ENCODE assay signal across 1 cellular context in genomic region chr4:78213218-78213617, GRCh38.
TF ChIP-seq lines count a peak whose summit lies in the region.

No MANE protein-coding gene starts in this region.

TF ChIP-seq in HepG2, 621 proteins besides CTCF, POLR2A, EP300 and RAD21 (continued from another document):
- TF ChIP-seq ZNF710 (CRISPR knock-in tag; IDR thresholded peaks at IDR 0.05; ENCODE audit: borderline replicate concordance) (no peak), FOXP1 (IDR thresholded peaks at IDR 0.05) (no peak), FOXP1 (CRISPR knock-in tag; IDR thresholded peaks at IDR 0.05) (no peak)
- TF ChIP-seq, protein P1, sequence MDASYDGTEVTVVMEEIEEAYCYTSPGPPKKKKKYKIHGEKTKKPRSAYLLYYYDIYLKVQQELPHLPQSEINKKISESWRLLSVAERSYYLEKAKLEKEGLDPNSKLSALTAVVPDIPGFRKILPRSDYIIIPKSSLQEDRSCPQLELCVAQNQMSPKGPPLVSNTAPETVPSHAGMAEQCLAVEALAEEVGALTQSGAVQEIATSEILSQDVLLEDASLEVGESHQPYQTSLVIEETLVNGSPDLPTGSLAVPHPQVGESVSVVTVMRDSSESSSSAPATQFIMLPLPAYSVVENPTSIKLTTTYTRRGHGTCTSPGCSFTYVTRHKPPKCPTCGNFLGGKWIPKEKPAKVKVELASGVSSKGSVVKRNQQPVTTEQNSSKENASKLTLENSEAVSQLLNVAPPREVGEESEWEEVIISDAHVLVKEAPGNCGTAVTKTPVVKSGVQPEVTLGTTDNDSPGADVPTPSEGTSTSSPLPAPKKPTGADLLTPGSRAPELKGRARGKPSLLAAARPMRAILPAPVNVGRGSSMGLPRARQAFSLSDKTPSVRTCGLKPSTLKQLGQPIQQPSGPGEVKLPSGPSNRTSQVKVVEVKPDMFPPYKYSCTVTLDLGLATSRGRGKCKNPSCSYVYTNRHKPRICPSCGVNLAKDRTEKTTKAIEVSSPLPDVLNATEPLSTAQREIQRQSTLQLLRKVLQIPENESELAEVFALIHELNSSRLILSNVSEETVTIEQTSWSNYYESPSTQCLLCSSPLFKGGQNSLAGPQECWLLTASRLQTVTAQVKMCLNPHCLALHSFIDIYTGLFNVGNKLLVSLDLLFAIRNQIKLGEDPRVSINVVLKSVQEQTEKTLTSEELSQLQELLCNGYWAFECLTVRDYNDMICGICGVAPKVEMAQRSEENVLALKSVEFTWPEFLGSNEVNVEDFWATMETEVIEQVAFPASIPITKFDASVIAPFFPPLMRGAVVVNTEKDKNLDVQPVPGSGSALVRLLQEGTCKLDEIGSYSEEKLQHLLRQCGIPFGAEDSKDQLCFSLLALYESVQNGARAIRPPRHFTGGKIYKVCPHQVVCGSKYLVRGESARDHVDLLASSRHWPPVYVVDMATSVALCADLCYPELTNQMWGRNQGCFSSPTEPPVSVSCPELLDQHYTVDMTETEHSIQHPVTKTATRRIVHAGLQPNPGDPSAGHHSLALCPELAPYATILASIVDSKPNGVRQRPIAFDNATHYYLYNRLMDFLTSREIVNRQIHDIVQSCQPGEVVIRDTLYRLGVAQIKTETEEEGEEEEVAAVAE (CRISPR knock-in tag; IDR thresholded peaks at IDR 0.05; ENCODE audit: borderline replicate concordance): no peak
TF ChIP-seq in HepG2: peak in this region for 1.
